In genomic region chr10:25724241-25724640, GRCh38 we compare ENCODE assay signal across 9 cellular contexts.
"Had no signal": no experiment of that assay in that cellular context is flagged by ENCODE, and none has a peak within 500 bp of the region (broad histone marks: within the 10 kb centered on the region; RNA-seq: fewer than 3 reads in every experiment).

No MANE protein-coding gene starts in this region.

- H3K9ac ChIP-seq: KMS-11 had no signal

- DNase-seq: IMR-90, KBM-7, KG1 had no signal

- H3K27me3 Mint-ChIP-seq: IgD-negative memory B cell had no signal

- ATAC-seq: HepG2, K562 had no signal

- FAIRE-seq: HepG2, HTR-8/SVneo, K562 had no signal

- H3K4me3 ChIP-seq: K562 had no signal

- H3K4me3 Mint-ChIP-seq: IgD-negative memory B cell had no signal

- H3K4me2 ChIP-seq: KMS-11 had no signal

- H3K36me3 Mint-ChIP-seq: IgD-negative memory B cell had no signal

- H3K9me3 Mint-ChIP-seq: IgD-negative memory B cell had no signal

- H3K27ac Mint-ChIP-seq: IgD-negative memory B cell had no signal

- H3K27ac ChIP-seq: HL-60, KMS-11 had no signal
